ENCODE assay signal across 19 cellular contexts in genomic region chr15:29135266-29135665, GRCh38.
"Had no signal": no experiment of that assay in that cellular context is flagged by ENCODE, and none has a peak within 500 bp of the region (broad histone marks: within the 10 kb centered on the region; RNA-seq: fewer than 3 reads in every experiment).

No MANE protein-coding gene starts in this region.

- H3K4me3 ChIP-seq: coronary artery, dorsolateral prefrontal cortex, left lung, lower lobe of right lung, suprapubic skin, tibial artery, upper lobe of right lung had no signal

- H3K27me3 ChIP-seq: dorsolateral prefrontal cortex had no signal

- H3K36me3 ChIP-seq: left lung, lower lobe of right lung, suprapubic skin, tibial artery, upper lobe of right lung had no signal

- H3K27ac ChIP-seq: coronary artery, dorsolateral prefrontal cortex, left lung, lower lobe of right lung, suprapubic skin, tibial artery, upper lobe of right lung had no signal

- H3K9me3 ChIP-seq: left lung, lower lobe of right lung, suprapubic skin, tibial artery, upper lobe of right lung had no signal

- DNase-seq: activated CD4-positive, alpha-beta T cell treated with anti-CD3 and anti-CD28 coated beads for 36 hours; activated CD4-positive, alpha-beta T cell treated with anti-CD3 and anti-CD28 coated beads, Interleukin-2, amount 50 U/mL, for 4 hours; activated CD4-positive, CD25-positive, alpha-beta regulatory T cell; activated CD8-positive, alpha-beta memory T cell treated with anti-CD3 and anti-CD28 coated beads for 24 hours; activated effector memory CD4-positive, alpha-beta T cell treated with Interleukin-2 at 50 U/mL for 16 hours; activated naive CD4-positive, alpha-beta T cell treated with Interleukin-2 at 50 U/mL for 16 hours; effector memory CD4-positive, alpha-beta T cell; foreskin melanocyte; left lung; mesenchymal stem cell; small intestine; stimulated activated naive B cell treated with anti-CD40 and anti-IgM and Interleukin-4, amounts not matched to agents 10 μg/mL and 1 μg/mL and 100 μg/mL, for 72 hours; T-helper 1 cell; upper lobe of right lung had no signal

- H3K4me1 ChIP-seq: upper lobe of right lung had no signal

- ATAC-seq: activated CD4-positive, alpha-beta T cell treated with anti-CD3 and anti-CD28 coated beads for 36 hours; left lung; lower lobe of right lung; stimulated activated naive B cell treated with anti-CD40 and anti-IgM and Interleukin-4, amounts not matched to agents 10 μg/mL and 1 μg/mL and 100 μg/mL, for 72 hours; upper lobe of right lung had no signal
